ENCODE assay signal across 20 cellular contexts in the genomic region with DNA sequence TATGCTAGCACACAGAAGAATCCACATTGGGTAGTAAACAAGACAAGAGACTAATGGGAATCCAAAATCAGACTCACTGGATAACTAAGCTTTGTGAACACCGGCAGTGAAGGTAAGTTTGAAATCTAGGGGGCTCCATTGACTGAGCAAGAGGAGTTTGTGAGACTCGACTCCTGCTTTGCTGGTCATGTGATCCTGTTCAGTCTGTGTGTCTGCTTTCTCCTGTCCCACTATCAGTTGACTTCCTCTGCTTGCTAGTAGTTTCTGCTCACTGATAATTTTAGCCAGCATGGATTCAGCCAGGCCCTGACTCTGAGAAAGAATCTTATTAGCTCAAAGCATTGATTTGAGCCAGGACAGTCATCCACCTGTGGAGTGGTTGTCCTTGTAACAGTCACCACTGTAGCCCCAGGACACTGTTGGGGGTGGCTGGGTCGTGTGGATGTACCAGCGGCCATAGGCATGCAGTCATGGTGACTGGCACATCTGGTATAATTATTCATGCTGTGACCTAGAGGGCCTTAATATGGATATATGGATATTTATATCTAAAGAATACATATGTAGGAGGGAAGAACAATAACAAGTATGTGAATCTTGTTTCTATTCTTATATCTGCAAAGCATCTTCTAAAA. TPM values are rescaled to one million over a fixed set of nuclear protein-coding genes. Genes with fewer than 3 reads are reported as not detected.
DNase-seq lines count a peak whose midpoint lies in the region; ATAC-seq and TF ChIP-seq lines count a peak whose summit lies in the region.
"Had no signal": no experiment of that assay in that cellular context is flagged by ENCODE, and none has a peak within 500 bp of the region (broad histone marks: within the 10 kb centered on the region; RNA-seq: fewer than 3 reads in every experiment).

No MANE protein-coding gene starts in this region.

- H3K4me3 ChIP-seq in CD8-positive, alpha-beta T cell (ENCODE audit: low read depth, low read length), result no peak overlapping the region
- H3K4me3 ChIP-seq in OCI-LY3 (ENCODE audit: low read length), result no peak overlapping the region
- H3K4me3 ChIP-seq in fibroblast of villous mesenchyme (ENCODE audit: low read depth, low read length), result no peak overlapping the region
- no peak overlapping the region for H3K4me3 ChIP-seq in parathyroid adenoma (ENCODE audit: low read depth, low read length)
- H3K4me3 ChIP-seq in BE2C (ENCODE audit: low read depth, low read length), result no peak overlapping the region

- CTCF ChIA-PET in CD8-positive, alpha-beta T cell (lab: Charles Lee), result no interaction called here
- CTCF ChIA-PET in RWPE1 (lab: Yijun Ruan, JAX), result interaction anchor here (1.2 kb wide), 1 partner anchor 15 kb away, joined by 3 read pairs; no protein-coding TSS in a partner anchor

- H3K79me2 ChIP-seq in OCI-LY3 (ENCODE audit: low read length) (no peaks in the 10 kb centered on the region), parathyroid adenoma (peaks cover 28% of the 10 kb centered on the region)

- H3K9ac ChIP-seq in OCI-LY3 (ENCODE audit: low read length) (no peak overlapping the region), parathyroid adenoma (no peak overlapping the region)

- intact Hi-C loops in CD8-positive, alpha-beta T cell (cut with DNase I, micrococcal nuclease), result no loop called here

- H3K9me3 Mint-ChIP-seq in CD8-positive, alpha-beta T cell, result peaks cover 6% of the 10 kb centered on the region

- H2AFZ ChIP-seq in OCI-LY3 (ENCODE audit: low read depth, low read length), result 0 out of 2 replicates have a peak overlapping the region, but pooled peaks have one; percentile 65
- no peak overlapping the region for H2AFZ ChIP-seq in parathyroid adenoma

- no peaks in the 10 kb centered on the region for H4K20me1 ChIP-seq in OCI-LY3 (ENCODE audit: insufficient read depth, low read length)

- H3K27ac ChIP-seq in CD8-positive, alpha-beta T cell (ENCODE audit: low read depth, low read length), result no peak overlapping the region
- H3K27ac ChIP-seq in OCI-LY3 (ENCODE audit: low read length) (no peak overlapping the region), parathyroid adenoma (peak overlapping the region; percentile 94), RWPE1 (no peak overlapping the region)
- H3K27ac ChIP-seq: C4-2B had no signal

- no peak for DNase-seq in CD8-positive, alpha-beta T cell
- peak; percentile 1 for DNase-seq in fibroblast of villous mesenchyme (ENCODE audit: low read depth)
- no peak for DNase-seq in RWPE1 (ENCODE audit: low spot score)
- DNase-seq in NCI-H345 (lab: John Stamatoyannopoulos, UW), result no peak
- DNase-seq in BE2C, result no peak
- DNase-seq: Calu3, DMS53, Karpas-422, MM.1S, NCI-H1092 treated with DMSO at 0.1 percent for 48 hours, NCI-H2081 treated with DMSO at 0.1 percent for 48 hours, NCI-H510A treated with DMSO at 0.1 percent for 48 hours, Right ventricle myocardium superior had no signal

- H3K9me3 ChIP-seq in CD8-positive, alpha-beta T cell (ENCODE audit: low read length), result no peaks in the 10 kb centered on the region
- no peaks in the 10 kb centered on the region for H3K9me3 ChIP-seq in OCI-LY3 (ENCODE audit: insufficient read depth, low read length)
- H3K9me3 ChIP-seq in parathyroid adenoma (ENCODE audit: control insufficient read depth, low read length), result peaks cover 7% of the 10 kb centered on the region
- peaks cover 2% of the 10 kb centered on the region for H3K9me3 ChIP-seq in BE2C

- H3K4me1 Mint-ChIP-seq in CD8-positive, alpha-beta T cell (ENCODE audit: low read depth), result peaks cover 18% of the 10 kb centered on the region

- peaks cover 5% of the 10 kb centered on the region for H3K4me1 ChIP-seq in CD8-positive, alpha-beta T cell (ENCODE audit: insufficient read depth, low read length)
- H3K4me1 ChIP-seq in OCI-LY3 (ENCODE audit: low read length) (no peaks in the 10 kb centered on the region), parathyroid adenoma (peaks cover 57% of the 10 kb centered on the region), BE2C (no peaks in the 10 kb centered on the region)

- H3K27me3 Mint-ChIP-seq in CD8-positive, alpha-beta T cell (ENCODE audit: low read depth), result no peaks in the 10 kb centered on the region

- H3K4me2 ChIP-seq in OCI-LY3 (ENCODE audit: low read length), result no peak overlapping the region
- no peak overlapping the region for H3K4me2 ChIP-seq in parathyroid adenoma (ENCODE audit: low read length)

- H3K27me3 ChIP-seq in CD8-positive, alpha-beta T cell (ENCODE audit: insufficient read depth, low read length), result no peaks in the 10 kb centered on the region
- H3K27me3 ChIP-seq in OCI-LY3 (ENCODE audit: low read depth, low read length), result no peaks in the 10 kb centered on the region
- no peaks in the 10 kb centered on the region for H3K27me3 ChIP-seq in parathyroid adenoma (ENCODE audit: control insufficient read depth, insufficient read depth, low read length)
- H3K27me3 ChIP-seq in BE2C, result peaks cover 5% of the 10 kb centered on the region; the same call in 1 of the 2 replicates

- ATAC-seq in CD8-positive, alpha-beta T cell, result no peak
- ATAC-seq in GM19463 (IDR thresholded peaks at IDR 0.05; ENCODE audit: unreplicated experiment), result no peak
- ATAC-seq: Panc1, SK-N-SH treated with all-trans-retinoic acid at 6 μM for 48 hours had no signal

- H3K4me3 Mint-ChIP-seq in CD8-positive, alpha-beta T cell, result no peak overlapping the region

- H3K36me3 ChIP-seq in CD8-positive, alpha-beta T cell (ENCODE audit: insufficient read depth, low read length), result no peaks in the 10 kb centered on the region
- H3K36me3 ChIP-seq in OCI-LY3 (replicated peaks; ENCODE audit: low read depth, low read length) (no peaks in the 10 kb centered on the region), parathyroid adenoma (ENCODE audit: control insufficient read depth, insufficient read depth, low read length) (peaks cover 7% of the 10 kb centered on the region), BE2C (no peaks in the 10 kb centered on the region)

- H3K36me3 Mint-ChIP-seq in CD8-positive, alpha-beta T cell, result no peaks in the 10 kb centered on the region

- POLR2A ChIA-PET in CD8-positive, alpha-beta T cell (lab: Charles Lee), result no interaction called here
- POLR2A ChIA-PET in RWPE1 (lab: Yijun Ruan, JAX; ENCODE audit: low non-redundant PET), result no interaction called here

- TF ChIP-seq CTCF in CD8-positive, alpha-beta T cell (IDR thresholded peaks at IDR 0.05), result no peak
- no peak for TF ChIP-seq CTCF in OCI-LY3 (IDR thresholded peaks at IDR 0.05; ENCODE audit: low read depth, low read length)
- no peak for TF ChIP-seq CTCF in fibroblast of villous mesenchyme (IDR thresholded peaks at IDR 0.05; ENCODE audit: insufficient read depth, low read depth, low read length)
- no peak for TF ChIP-seq CTCF in parathyroid adenoma (IDR thresholded peaks at IDR 0.05)
- TF ChIP-seq CTCF in RWPE1 (conservative IDR thresholded peaks at IDR 0.05; ENCODE audit: low read depth), result no peak
- no peak for TF ChIP-seq CTCF in BE2C (IDR thresholded peaks at IDR 0.05; ENCODE audit: low read depth, low read length)

- H3K27ac Mint-ChIP-seq in CD8-positive, alpha-beta T cell, result peak overlapping the region; percentile 55

RNA-seq across cellular contexts. Expression of a gene that starts 44.4 kb away (rescaled TPM):
- under 1 TPM; 0.05 to 0.25 TPM for total RNA-seq in CD8-positive, alpha-beta T cell
- total RNA-seq in fibroblast of villous mesenchyme, result under 0.01 TPM in 2 replicates
- not detected for polyA plus RNA-seq in BE2C (2012; ENCODE audit: insufficient read depth, insufficient read length, low read depth)
- total RNA-seq: HT-29 had no signal
